ENCODE assay signal across 1 cellular context in the genomic region with DNA sequence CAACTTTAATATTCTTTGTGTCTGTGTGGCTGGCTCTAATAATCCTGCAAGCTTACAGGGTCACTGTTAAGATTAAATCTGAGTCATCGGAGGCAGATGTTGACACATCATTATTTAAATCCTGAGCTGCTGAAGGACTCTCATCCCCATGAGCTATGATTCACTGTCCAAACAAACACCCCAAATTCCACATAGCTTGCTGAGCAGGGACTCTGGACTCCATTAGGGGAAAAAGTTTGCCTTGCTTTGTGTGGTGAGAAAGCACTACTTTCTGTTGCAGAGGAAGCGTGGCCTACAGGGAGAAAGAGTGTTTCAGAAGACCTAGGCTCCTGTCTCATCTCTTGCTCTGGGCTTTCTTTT.
TF ChIP-seq lines count a peak whose summit lies in the region.

No MANE protein-coding gene starts in this region.

TF ChIP-seq in HepG2, 621 proteins besides CTCF, POLR2A, EP300 and RAD21 (continued from another document and continues in another):
- TF ChIP-seq HDAC2 (CRISPR knock-in tag; IDR thresholded peaks at IDR 0.05) (peak; percentile 96), ZNF75D (CRISPR knock-in tag; IDR thresholded peaks at IDR 0.05; ENCODE audit: borderline replicate concordance) (no peak), RARA (CRISPR knock-in tag; IDR thresholded peaks at IDR 0.05) (peak; percentile 69), HDAC1 (CRISPR knock-in tag; IDR thresholded peaks at IDR 0.05) (peak; percentile 86), DMAP1 (CRISPR knock-in tag; IDR thresholded peaks at IDR 0.05) (peak; percentile 62; the same call in 1 of the 2 replicates), PPARG (CRISPR knock-in tag; conservative IDR thresholded peaks at IDR 0.05) (peak; percentile 47; the same call in 1 of the 2 replicates), POLR2G (IDR thresholded peaks at IDR 0.05; ENCODE audit: low read depth, low read length) (peak; percentile 60), NR2F2 (IDR thresholded peaks at IDR 0.05; ENCODE audit: borderline replicate concordance, low read depth) (peak; percentile 82), BORCS8-MEF2B (CRISPR knock-in tag; IDR thresholded peaks at IDR 0.05) (no peak), RFX5 (IDR thresholded peaks at IDR 0.05; ENCODE audit: low read depth, low read length) (no peak), ARNT2 (CRISPR knock-in tag; IDR thresholded peaks at IDR 0.05; ENCODE audit: low read depth) (0 out of 2 replicates have a peak, but pooled peaks have one; percentile 24), NAIF1 (CRISPR knock-in tag; IDR thresholded peaks at IDR 0.05; ENCODE audit: borderline replicate concordance) (no peak), ELF1 (CRISPR knock-in tag; IDR thresholded peaks at IDR 0.05) (0 out of 2 replicates have a peak, but pooled peaks have one; percentile 36), ZNF766 (CRISPR knock-in tag; IDR thresholded peaks at IDR 0.05; ENCODE audit: borderline replicate concordance) (no peak), KLF6 (CRISPR knock-in tag; IDR thresholded peaks at IDR 0.05) (no peak), ZNF549 (CRISPR knock-in tag; IDR thresholded peaks at IDR 0.05) (no peak), ZNF879 (CRISPR knock-in tag; IDR thresholded peaks at IDR 0.05) (no peak), ZBTB7B (CRISPR knock-in tag; IDR thresholded peaks at IDR 0.05) (0 out of 2 replicates have a peak, but pooled peaks have one; percentile 25), WIZ (CRISPR knock-in tag; IDR thresholded peaks at IDR 0.05) (no peak), ZNF709 (CRISPR knock-in tag; IDR thresholded peaks at IDR 0.05) (no peak), ZFP82 (CRISPR knock-in tag; IDR thresholded peaks at IDR 0.05; ENCODE audit: borderline replicate concordance) (no peak), CCAR2 (optimal IDR thresholded peaks at IDR 0.05; ENCODE audit: low read depth, low read length) (no peak), TOPORS (CRISPR knock-in tag; IDR thresholded peaks at IDR 0.05) (no peak), ZNF343 (CRISPR knock-in tag; IDR thresholded peaks at IDR 0.05) (no peak), GATA4 (IDR thresholded peaks at IDR 0.05; ENCODE audit: borderline replicate concordance, low read depth) (peak; percentile 46; the same call in 1 of the 2 replicates)
- TF ChIP-seq, protein P1, sequence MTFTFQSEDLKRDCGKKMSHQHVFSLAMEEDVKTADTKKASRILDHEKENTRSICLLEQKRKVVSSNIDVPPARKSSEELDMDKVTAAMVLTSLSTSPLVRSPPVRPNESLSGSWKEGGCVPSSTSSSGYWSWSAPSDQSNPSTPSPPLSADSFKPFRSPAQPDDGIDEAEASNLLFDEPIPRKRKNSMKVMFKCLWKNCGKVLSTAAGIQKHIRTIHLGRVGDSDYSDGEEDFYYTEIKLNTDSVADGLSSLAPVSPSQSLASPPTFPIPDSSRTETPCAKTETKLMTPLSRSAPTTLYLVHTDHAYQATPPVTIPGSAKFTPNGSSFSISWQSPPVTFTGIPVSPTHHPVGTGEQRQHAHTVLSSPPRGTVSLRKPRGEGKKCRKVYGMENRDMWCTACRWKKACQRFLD (CRISPR knock-in tag; IDR thresholded peaks at IDR 0.05; ENCODE audit: borderline replicate concordance) = no peak
- TF ChIP-seq, protein P2, sequence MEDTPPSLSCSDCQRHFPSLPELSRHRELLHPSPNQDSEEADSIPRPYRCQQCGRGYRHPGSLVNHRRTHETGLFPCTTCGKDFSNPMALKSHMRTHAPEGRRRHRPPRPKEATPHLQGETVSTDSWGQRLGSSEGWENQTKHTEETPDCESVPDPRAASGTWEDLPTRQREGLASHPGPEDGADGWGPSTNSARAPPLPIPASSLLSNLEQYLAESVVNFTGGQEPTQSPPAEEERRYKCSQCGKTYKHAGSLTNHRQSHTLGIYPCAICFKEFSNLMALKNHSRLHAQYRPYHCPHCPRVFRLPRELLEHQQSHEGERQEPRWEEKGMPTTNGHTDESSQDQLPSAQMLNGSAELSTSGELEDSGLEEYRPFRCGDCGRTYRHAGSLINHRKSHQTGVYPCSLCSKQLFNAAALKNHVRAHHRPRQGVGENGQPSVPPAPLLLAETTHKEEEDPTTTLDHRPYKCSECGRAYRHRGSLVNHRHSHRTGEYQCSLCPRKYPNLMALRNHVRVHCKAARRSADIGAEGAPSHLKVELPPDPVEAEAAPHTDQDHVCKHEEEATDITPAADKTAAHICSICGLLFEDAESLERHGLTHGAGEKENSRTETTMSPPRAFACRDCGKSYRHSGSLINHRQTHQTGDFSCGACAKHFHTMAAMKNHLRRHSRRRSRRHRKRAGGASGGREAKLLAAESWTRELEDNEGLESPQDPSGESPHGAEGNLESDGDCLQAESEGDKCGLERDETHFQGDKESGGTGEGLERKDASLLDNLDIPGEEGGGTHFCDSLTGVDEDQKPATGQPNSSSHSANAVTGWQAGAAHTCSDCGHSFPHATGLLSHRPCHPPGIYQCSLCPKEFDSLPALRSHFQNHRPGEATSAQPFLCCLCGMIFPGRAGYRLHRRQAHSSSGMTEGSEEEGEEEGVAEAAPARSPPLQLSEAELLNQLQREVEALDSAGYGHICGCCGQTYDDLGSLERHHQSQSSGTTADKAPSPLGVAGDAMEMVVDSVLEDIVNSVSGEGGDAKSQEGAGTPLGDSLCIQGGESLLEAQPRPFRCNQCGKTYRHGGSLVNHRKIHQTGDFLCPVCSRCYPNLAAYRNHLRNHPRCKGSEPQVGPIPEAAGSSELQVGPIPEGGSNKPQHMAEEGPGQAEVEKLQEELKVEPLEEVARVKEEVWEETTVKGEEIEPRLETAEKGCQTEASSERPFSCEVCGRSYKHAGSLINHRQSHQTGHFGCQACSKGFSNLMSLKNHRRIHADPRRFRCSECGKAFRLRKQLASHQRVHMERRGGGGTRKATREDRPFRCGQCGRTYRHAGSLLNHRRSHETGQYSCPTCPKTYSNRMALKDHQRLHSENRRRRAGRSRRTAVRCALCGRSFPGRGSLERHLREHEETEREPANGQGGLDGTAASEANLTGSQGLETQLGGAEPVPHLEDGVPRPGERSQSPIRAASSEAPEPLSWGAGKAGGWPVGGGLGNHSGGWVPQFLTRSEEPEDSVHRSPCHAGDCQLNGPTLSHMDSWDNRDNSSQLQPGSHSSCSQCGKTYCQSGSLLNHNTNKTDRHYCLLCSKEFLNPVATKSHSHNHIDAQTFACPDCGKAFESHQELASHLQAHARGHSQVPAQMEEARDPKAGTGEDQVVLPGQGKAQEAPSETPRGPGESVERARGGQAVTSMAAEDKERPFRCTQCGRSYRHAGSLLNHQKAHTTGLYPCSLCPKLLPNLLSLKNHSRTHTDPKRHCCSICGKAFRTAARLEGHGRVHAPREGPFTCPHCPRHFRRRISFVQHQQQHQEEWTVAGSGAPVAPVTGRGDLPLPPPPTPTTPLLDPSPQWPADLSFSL (CRISPR knock-in tag; IDR thresholded peaks at IDR 0.05) = peak; percentile 45; the same call in 1 of the 2 replicates
- TF ChIP-seq, protein P3, sequence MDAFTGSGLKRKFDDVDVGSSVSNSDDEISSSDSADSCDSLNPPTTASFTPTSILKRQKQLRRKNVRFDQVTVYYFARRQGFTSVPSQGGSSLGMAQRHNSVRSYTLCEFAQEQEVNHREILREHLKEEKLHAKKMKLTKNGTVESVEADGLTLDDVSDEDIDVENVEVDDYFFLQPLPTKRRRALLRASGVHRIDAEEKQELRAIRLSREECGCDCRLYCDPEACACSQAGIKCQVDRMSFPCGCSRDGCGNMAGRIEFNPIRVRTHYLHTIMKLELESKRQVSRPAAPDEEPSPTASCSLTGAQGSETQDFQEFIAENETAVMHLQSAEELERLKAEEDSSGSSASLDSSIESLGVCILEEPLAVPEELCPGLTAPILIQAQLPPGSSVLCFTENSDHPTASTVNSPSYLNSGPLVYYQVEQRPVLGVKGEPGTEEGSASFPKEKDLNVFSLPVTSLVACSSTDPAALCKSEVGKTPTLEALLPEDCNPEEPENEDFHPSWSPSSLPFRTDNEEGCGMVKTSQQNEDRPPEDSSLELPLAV (CRISPR knock-in tag; conservative IDR thresholded peaks at IDR 0.05; ENCODE audit: low read depth) = no peak
- TF ChIP-seq, protein P4, sequence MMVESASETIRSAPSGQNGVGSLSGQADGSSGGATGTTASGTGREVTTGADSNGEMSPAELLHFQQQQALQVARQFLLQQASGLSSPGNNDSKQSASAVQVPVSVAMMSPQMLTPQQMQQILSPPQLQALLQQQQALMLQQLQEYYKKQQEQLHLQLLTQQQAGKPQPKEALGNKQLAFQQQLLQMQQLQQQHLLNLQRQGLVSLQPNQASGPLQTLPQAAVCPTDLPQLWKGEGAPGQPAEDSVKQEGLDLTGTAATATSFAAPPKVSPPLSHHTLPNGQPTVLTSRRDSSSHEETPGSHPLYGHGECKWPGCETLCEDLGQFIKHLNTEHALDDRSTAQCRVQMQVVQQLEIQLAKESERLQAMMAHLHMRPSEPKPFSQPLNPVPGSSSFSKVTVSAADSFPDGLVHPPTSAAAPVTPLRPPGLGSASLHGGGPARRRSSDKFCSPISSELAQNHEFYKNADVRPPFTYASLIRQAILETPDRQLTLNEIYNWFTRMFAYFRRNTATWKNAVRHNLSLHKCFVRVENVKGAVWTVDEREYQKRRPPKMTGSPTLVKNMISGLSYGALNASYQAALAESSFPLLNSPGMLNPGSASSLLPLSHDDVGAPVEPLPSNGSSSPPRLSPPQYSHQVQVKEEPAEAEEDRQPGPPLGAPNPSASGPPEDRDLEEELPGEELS (CRISPR knock-in tag; IDR thresholded peaks at IDR 0.05) = peak; percentile 90
- TF ChIP-seq, protein P5, sequence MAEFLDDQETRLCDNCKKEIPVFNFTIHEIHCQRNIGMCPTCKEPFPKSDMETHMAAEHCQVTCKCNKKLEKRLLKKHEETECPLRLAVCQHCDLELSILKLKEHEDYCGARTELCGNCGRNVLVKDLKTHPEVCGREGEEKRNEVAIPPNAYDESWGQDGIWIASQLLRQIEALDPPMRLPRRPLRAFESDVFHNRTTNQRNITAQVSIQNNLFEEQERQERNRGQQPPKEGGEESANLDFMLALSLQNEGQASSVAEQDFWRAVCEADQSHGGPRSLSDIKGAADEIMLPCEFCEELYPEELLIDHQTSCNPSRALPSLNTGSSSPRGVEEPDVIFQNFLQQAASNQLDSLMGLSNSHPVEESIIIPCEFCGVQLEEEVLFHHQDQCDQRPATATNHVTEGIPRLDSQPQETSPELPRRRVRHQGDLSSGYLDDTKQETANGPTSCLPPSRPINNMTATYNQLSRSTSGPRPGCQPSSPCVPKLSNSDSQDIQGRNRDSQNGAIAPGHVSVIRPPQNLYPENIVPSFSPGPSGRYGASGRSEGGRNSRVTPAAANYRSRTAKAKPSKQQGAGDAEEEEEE (CRISPR knock-in tag; IDR thresholded peaks at IDR 0.05; ENCODE audit: borderline replicate concordance) = no peak
- TF ChIP-seq, protein P6, sequence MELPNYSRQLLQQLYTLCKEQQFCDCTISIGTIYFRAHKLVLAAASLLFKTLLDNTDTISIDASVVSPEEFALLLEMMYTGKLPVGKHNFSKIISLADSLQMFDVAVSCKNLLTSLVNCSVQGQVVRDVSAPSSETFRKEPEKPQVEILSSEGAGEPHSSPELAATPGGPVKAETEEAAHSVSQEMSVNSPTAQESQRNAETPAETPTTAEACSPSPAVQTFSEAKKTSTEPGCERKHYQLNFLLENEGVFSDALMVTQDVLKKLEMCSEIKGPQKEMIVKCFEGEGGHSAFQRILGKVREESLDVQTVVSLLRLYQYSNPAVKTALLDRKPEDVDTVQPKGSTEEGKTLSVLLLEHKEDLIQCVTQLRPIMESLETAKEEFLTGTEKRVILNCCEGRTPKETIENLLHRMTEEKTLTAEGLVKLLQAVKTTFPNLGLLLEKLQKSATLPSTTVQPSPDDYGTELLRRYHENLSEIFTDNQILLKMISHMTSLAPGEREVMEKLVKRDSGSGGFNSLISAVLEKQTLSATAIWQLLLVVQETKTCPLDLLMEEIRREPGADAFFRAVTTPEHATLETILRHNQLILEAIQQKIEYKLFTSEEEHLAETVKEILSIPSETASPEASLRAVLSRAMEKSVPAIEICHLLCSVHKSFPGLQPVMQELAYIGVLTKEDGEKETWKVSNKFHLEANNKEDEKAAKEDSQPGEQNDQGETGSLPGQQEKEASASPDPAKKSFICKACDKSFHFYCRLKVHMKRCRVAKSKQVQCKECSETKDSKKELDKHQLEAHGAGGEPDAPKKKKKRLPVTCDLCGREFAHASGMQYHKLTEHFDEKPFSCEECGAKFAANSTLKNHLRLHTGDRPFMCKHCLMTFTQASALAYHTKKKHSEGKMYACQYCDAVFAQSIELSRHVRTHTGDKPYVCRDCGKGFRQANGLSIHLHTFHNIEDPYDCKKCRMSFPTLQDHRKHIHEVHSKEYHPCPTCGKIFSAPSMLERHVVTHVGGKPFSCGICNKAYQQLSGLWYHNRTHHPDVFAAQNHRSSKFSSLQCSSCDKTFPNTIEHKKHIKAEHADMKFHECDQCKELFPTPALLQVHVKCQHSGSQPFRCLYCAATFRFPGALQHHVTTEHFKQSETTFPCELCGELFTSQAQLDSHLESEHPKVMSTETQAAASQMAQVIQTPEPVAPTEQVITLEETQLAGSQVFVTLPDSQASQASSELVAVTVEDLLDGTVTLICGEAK (IDR thresholded peaks at IDR 0.05) = no peak
- TF ChIP-seq, protein P6 (CRISPR knock-in tag; IDR thresholded peaks at IDR 0.05) = no peak; the same call in 1 of the 2 replicates
